Comparison of ENCODE assay signal across 15 cellular contexts in genomic region chr4:134627386-134627785, GRCh38.
DNase-seq lines count a peak whose midpoint lies in the region; ATAC-seq, FAIRE-seq and TF ChIP-seq lines count a peak whose summit lies in the region.
"Had no signal": no experiment of that assay in that cellular context is flagged by ENCODE, and none has a peak within 500 bp of the region (broad histone marks: within the 10 kb centered on the region; RNA-seq: fewer than 3 reads in every experiment).

No MANE protein-coding gene starts in this region.

- H3K9me2 ChIP-seq in hepatocyte (replicated peaks; ENCODE audit: insufficient read depth): no peaks in the 10 kb centered on the region

- H3K27ac ChIP-seq in HepG2 (ENCODE audit: extremely low read length, insufficient read depth, low read length) (no peak overlapping the region), right lobe of liver (no peak overlapping the region), hepatocyte (peak overlapping the region; percentile 1)
- H3K27ac ChIP-seq: C4-2B, KMS-11 had no signal

- TF ChIP-seq POLR2A in HepG2 (IDR thresholded peaks at IDR 0.05; ENCODE audit: insufficient read depth in 1 of 2, low read depth in 2 of 2, low read length in 2 of 2): no peak
- no peak for TF ChIP-seq POLR2A in right lobe of liver (IDR thresholded peaks at IDR 0.05)

- in situ Hi-C loops in HepG2 (cut with HindIII; ENCODE audit: extremely low pct_ligation_motif_present, low pct_unique_long_range_greater_than_20kb): no loop called here

- WGBS in HepG2 (ENCODE audit: low lambda C conversion rate): 10% methylated on average over 2 of the region's 3 CpGs
- WGBS in right lobe of liver (ENCODE audit: insufficient coverage, low coverage, low lambda C conversion rate, missing lambda C conversion rate): 43% methylated on average over 2 of the region's 3 CpGs
- WGBS in hepatocyte (ENCODE audit: low lambda C conversion rate, missing lambda C conversion rate): 93% methylated on average over 3 of the region's 3 CpGs

- no peak for TF ChIP-seq RAD21 in HepG2 (CRISPR knock-in tag; IDR thresholded peaks at IDR 0.05)

- H3K36me3 ChIP-seq in HepG2 (replicated peaks in 1 of 2; ENCODE audit: control insufficient read depth in 1 of 2, insufficient read depth in 2 of 2, low read length in 2 of 2) (no peaks in the 10 kb centered on the region), right lobe of liver (no peaks in the 10 kb centered on the region), hepatocyte (replicated peaks; ENCODE audit: insufficient read depth, low read depth) (no peaks in the 10 kb centered on the region)
- H3K36me3 ChIP-seq: MG63 had no signal

- CTCF ChIA-PET in HepG2 (lab: Yijun Ruan, JAX; ENCODE audit: low intra/inter-chr PET ratio, low total read pairs): no interaction called here

- H3K4me2 ChIP-seq in HepG2 (ENCODE audit: low read depth, low read length) (peak overlapping the region; percentile 29; the same call in 1 of the 2 replicates), hepatocyte (no peak overlapping the region)
- H3K4me2 ChIP-seq: KMS-11 had no signal

- no peaks in the 10 kb centered on the region for H4K20me1 ChIP-seq in HepG2 (ENCODE audit: insufficient read depth, low read length)
- H4K20me1 ChIP-seq in hepatocyte (ENCODE audit: insufficient read depth, poor library complexity, severe bottlenecking): no peaks in the 10 kb centered on the region

- FAIRE-seq in HepG2 (lab: Jason Lieb, UNC): no peak
- FAIRE-seq: A204.1 had no signal

- TF ChIP-seq CTCF in HepG2 (CRISPR knock-in tag; IDR thresholded peaks at IDR 0.05): no peak
- no peak for TF ChIP-seq CTCF in right lobe of liver (IDR thresholded peaks at IDR 0.05)
- no peak for TF ChIP-seq CTCF in hepatocyte (IDR thresholded peaks at IDR 0.05; ENCODE audit: poor library complexity)

- intact Hi-C loops in HepG2 (cut with micrococcal nuclease; ENCODE audit: unreplicated experiment): no loop called here
- intact Hi-C loops in right lobe of liver (cut with DNase I): no loop called here

- H3K27me3 ChIP-seq in HepG2 (ENCODE audit: control insufficient read depth in 1 of 2, insufficient read depth in 2 of 2, low read length in 2 of 2) (no peaks in the 10 kb centered on the region), right lobe of liver (no peaks in the 10 kb centered on the region), hepatocyte (no peaks in the 10 kb centered on the region)
- H3K27me3 ChIP-seq: MG63 had no signal

- H3K79me2 ChIP-seq in HepG2 (ENCODE audit: insufficient read depth, low read length) (no peaks in the 10 kb centered on the region), hepatocyte (no peaks in the 10 kb centered on the region)

- H3K4me1 ChIP-seq in HepG2 (ENCODE audit: insufficient read depth, low read length) (no peaks in the 10 kb centered on the region), right lobe of liver (no peaks in the 10 kb centered on the region), hepatocyte (ENCODE audit: insufficient read depth) (peaks cover 3% of the 10 kb centered on the region)

- H2AFZ ChIP-seq in HepG2 (ENCODE audit: low read length) (no peak overlapping the region), hepatocyte (no peak overlapping the region)

- ATAC-seq in HepG2 (peak; percentile 93), right lobe of liver (no peak), HG02852 (IDR thresholded peaks at IDR 0.05; ENCODE audit: unreplicated experiment) (no peak)

- peak overlapping the region; percentile 5; the same call in 1 of the 2 replicates for H3K9ac ChIP-seq in HepG2 (ENCODE audit: insufficient read depth, low read depth, low read length)
- H3K9ac ChIP-seq: KMS-11 had no signal

- no TSS peak for BruUV-seq in HepG2 (replicated peaks; lab: Mats Ljungman, UMichigan)

- H3K9me3 ChIP-seq in HepG2 (ENCODE audit: low read length) (no peaks in the 10 kb centered on the region), right lobe of liver (no peaks in the 10 kb centered on the region), hepatocyte (ENCODE audit: low read depth) (no peaks in the 10 kb centered on the region)
- H3K9me3 ChIP-seq: MG63 had no signal

- TF ChIP-seq EP300 in HepG2 (IDR thresholded peaks at IDR 0.05; ENCODE audit: low read depth in 2 of 2, low read length in 2 of 2) (no peak), HepG2 (CRISPR knock-in tag; IDR thresholded peaks at IDR 0.05; ENCODE audit: borderline replicate concordance) (no peak)

- H3K4me3 ChIP-seq in HepG2 (replicated peaks in 1 of 3; ENCODE audit: insufficient read depth in 1 of 3, low read depth in 2 of 3, low read length in 3 of 3): no peak overlapping the region
- H3K4me3 ChIP-seq in right lobe of liver: no peak overlapping the region
- no peak overlapping the region for H3K4me3 ChIP-seq in hepatocyte
- H3K4me3 ChIP-seq: MG63 had no signal

- DNase-seq in HepG2 (ENCODE audit: low spot score) (peak; percentile 7), right lobe of liver (no peak), hepatocyte (ENCODE audit: low spot score) (peak; percentile 9), mucosa of gallbladder (ENCODE audit: low spot score) (peak; percentile 33), NCI-H2171 treated with DMSO at 0.1 percent for 48 hours (lab: John Stamatoyannopoulos, UW) (no peak), inferior parietal cortex (ENCODE audit: extremely low spot score) (no peak), NCI-H2081 (lab: John Stamatoyannopoulos, UW) (no peak)
- DNase-seq: MG63, NCI-H1092 treated with DMSO at 0.1 percent for 48 hours, NCI-H1694 treated with DMSO at 0.1 percent for 48 hours, NCI-H748 treated with DMSO at 0.1 percent for 48 hours had no signal

- POLR2A ChIA-PET in HepG2 (lab: Yijun Ruan, JAX): no interaction called here

TF ChIP-seq in HepG2, 621 proteins besides CTCF, POLR2A, EP300 and RAD21:
- TF ChIP-seq ZNF646 (CRISPR knock-in tag; IDR thresholded peaks at IDR 0.05) (no peak), ELK4 (CRISPR knock-in tag; IDR thresholded peaks at IDR 0.05; ENCODE audit: borderline replicate concordance) (no peak), HNF4G (IDR thresholded peaks at IDR 0.05; ENCODE audit: borderline replicate concordance, low read depth, low read length) (0 out of 2 replicates have a peak, but pooled peaks have one; percentile 15), HNF4G (CRISPR knock-in tag; IDR thresholded peaks at IDR 0.05; ENCODE audit: borderline replicate concordance, low read depth) (no peak), ARHGAP35 (CRISPR knock-in tag; IDR thresholded peaks at IDR 0.05; ENCODE audit: borderline replicate concordance) (no peak), AKAP8 (CRISPR knock-in tag; IDR thresholded peaks at IDR 0.05) (no peak), FOXA3 (CRISPR knock-in tag; IDR thresholded peaks at IDR 0.05) (no peak)

Comparison
In these comparisons a context has a peak if more than half of its experiments do, and no peak if none do; other contexts are left out.
1. DNase-seq: peak in HepG2 (single experiment), hepatocyte (single experiment) and mucosa of gallbladder (single experiment); none in right lobe of liver (0 of 3), NCI-H2171 treated with DMSO at 0.1 percent for 48 hours (single experiment), inferior parietal cortex (single experiment) and NCI-H2081 (0 of 2).